ENCODE assay signal across 8 cellular contexts in the genomic region with DNA sequence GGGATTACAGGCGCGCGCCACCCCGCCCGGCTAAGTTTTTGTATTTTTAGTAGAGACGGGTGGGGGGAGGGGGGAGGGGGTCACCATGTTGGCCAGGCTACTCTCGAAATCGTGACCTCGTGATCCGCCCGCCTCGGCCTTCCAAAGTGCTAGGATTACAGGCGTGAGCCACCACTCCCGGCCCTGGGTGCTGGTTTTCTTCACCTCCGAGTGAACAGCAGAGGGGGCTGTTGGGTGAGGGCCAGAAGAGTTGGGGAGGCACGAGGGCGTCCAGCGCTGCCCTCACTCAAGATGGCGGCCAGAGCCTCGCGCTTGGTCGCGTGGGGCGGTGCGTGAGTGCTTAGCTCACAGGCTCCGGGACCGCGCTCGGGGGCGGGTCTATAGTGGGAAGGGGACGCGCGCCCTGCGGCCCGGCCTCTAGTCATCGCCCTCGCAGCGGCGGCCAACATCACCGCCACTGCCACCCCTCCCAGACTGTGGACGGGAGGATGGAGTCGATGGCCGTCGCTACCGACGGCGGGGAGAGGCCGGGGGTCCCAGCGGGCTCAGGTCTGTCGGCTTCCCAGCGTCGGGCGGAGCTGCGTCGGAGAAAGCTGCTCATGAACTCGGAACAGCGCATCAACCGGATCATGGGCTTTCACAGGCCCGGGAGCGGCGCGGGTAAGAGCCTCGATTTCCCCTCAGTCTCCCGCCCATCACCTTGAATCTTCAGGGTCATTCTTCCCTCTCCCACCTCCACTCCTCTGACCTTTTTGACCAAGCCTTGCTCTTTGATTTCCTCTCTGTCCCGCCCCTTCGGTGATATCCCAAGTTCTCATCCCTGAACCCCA. TPM values are rescaled to one million over a fixed set of nuclear protein-coding genes. Genes with fewer than 3 reads are reported as not detected.
DNase-seq lines count a peak whose midpoint lies in the region; ATAC-seq and TF ChIP-seq lines count a peak whose summit lies in the region.

A gene (plus strand): TSS at position 416 of the 830 bp plus-strand sequence. CDS start 73 bp downstream, at position 489.

- peak; percentile 84 for DNase-seq in DMS79 (lab: John Stamatoyannopoulos, UW)
- DNase-seq in KBM-7: peak; percentile 99
- peak; percentile 96 for DNase-seq in activated T-cell treated with anti-CD3 and anti-CD28 coated beads, Interleukin-2, amount 50 U/mL, for 4 hours
- peak; percentile 90 for DNase-seq in stimulated activated CD8-positive, alpha-beta memory T cell treated with anti-CD3 and anti-CD28 coated beads, Interleukin-7, amount 100 ng/mL, for 24 hours (ENCODE audit: low read depth)

- peak within 1 kb of the TSS; percentile 80 to 93 for H3K4me3 ChIP-seq in esophagus (ENCODE audit: low read depth in 1 of 2, low read length in 2 of 2)
- H3K4me3 ChIP-seq in muscle layer of colon (ENCODE audit: low read depth in 1 of 2, low read length in 2 of 2): peak within 1 kb of the TSS; percentile 71 to 83

- in situ Hi-C loops in KBM-7 (cut with MboI; ENCODE audit: low pct_unique_long_range_greater_than_20kb, low sequenced_read_pairs): no loop called here

- H3K36me3 Mint-ChIP-seq in activated T-cell treated with anti-CD3 and anti-CD28 coated beads, Interleukin-2, amount 50 U/mL, for 4 hours (ENCODE audit: insufficient read depth): peaks cover 6% of the 10 kb centered on the region

- peak within 1 kb of the TSS; percentile 98 for H3K4me3 Mint-ChIP-seq in activated T-cell treated with anti-CD3 and anti-CD28 coated beads, Interleukin-2, amount 50 U/mL, for 4 hours

- no peaks in the 10 kb centered on the region for H3K4me1 ChIP-seq in esophagus (ENCODE audit: control insufficient read depth in 2 of 2, insufficient read depth in 2 of 2, low read length in 1 of 2)
- H3K4me1 ChIP-seq in muscle layer of colon (ENCODE audit: insufficient read depth, low read length): peaks cover 12% of the 10 kb centered on the region

- no peaks in the 10 kb centered on the region for H3K9me3 ChIP-seq in esophagus (ENCODE audit: control insufficient read depth in 2 of 2, insufficient read depth in 1 of 2, low read depth in 1 of 2, low read length in 1 of 2)
- H3K9me3 ChIP-seq in muscle layer of colon (ENCODE audit: low read length): no peaks in the 10 kb centered on the region

- peaks cover 26% of the 10 kb centered on the region for H3K4me1 Mint-ChIP-seq in activated T-cell treated with anti-CD3 and anti-CD28 coated beads, Interleukin-2, amount 50 U/mL, for 4 hours (ENCODE audit: low read depth)

- ATAC-seq in GM21717 (IDR thresholded peaks at IDR 0.05; ENCODE audit: unreplicated experiment): peak; percentile 94
- ATAC-seq in activated T-cell treated with anti-CD3 and anti-CD28 coated beads, Interleukin-2, amount 50 U/mL, for 4 hours: peak; percentile 95 to 97

- H3K9me3 Mint-ChIP-seq in activated T-cell treated with anti-CD3 and anti-CD28 coated beads, Interleukin-2, amount 50 U/mL, for 4 hours: no peaks in the 10 kb centered on the region

- 0 to 1% methylated on average over 63 to 66 of the region's 66 CpGs for WGBS in esophagus, 2 donors

- H3K36me3 ChIP-seq in esophagus (ENCODE audit: control insufficient read depth in 2 of 2, insufficient read depth in 2 of 2, low read length in 1 of 2) (peaks cover 0 to 3% of the 10 kb centered on the region in 2 donors), muscle layer of colon (ENCODE audit: insufficient read depth, low read length) (peaks cover 4% of the 10 kb centered on the region)

- no peaks in the 10 kb centered on the region for H3K27me3 Mint-ChIP-seq in activated T-cell treated with anti-CD3 and anti-CD28 coated beads, Interleukin-2, amount 50 U/mL, for 4 hours (ENCODE audit: low read depth)

- H3K27ac ChIP-seq in esophagus (ENCODE audit: low read depth in 2 of 2, low read length in 1 of 2): peak within 1 kb of the TSS; percentile 93 to 97
- H3K27ac ChIP-seq in muscle layer of colon (ENCODE audit: low read depth, low read length): peak within 1 kb of the TSS; percentile 90

- H3K27me3 ChIP-seq in esophagus (ENCODE audit: control insufficient read depth in 1 of 2, insufficient read depth in 2 of 2, low read length in 2 of 2): no peaks in the 10 kb centered on the region
- H3K27me3 ChIP-seq in muscle layer of colon (ENCODE audit: control insufficient read depth in 1 of 2, insufficient read depth in 2 of 2, low read length in 2 of 2): no peaks in the 10 kb centered on the region

- peak within 1 kb of the TSS; percentile 80 for H3K9ac ChIP-seq in muscle layer of colon (ENCODE audit: low read length)

TF ChIP-seq in PFSK-1, 5 proteins besides CTCF, POLR2A, EP300 and RAD21:
- TF ChIP-seq POLR2AphosphoS5 (IDR thresholded peaks at IDR 0.05; ENCODE audit: low read depth, low read length) (peak; percentile 77), TAF1 (IDR thresholded peaks at IDR 0.05; ENCODE audit: borderline replicate concordance, insufficient read depth, low read length) (peak; percentile 81; the same call in 1 of the 2 replicates), SIN3A (IDR thresholded peaks at IDR 0.05; ENCODE audit: borderline replicate concordance, insufficient read depth, low read length) (peak; percentile 74; the same call in 1 of the 2 replicates), FOXP2 (optimal IDR thresholded peaks at IDR 0.05; ENCODE audit: borderline replicate concordance, extremely low read depth, extremely low read length, insufficient read depth) (peak; percentile 96)
- TF ChIP-seq, protein P1, sequence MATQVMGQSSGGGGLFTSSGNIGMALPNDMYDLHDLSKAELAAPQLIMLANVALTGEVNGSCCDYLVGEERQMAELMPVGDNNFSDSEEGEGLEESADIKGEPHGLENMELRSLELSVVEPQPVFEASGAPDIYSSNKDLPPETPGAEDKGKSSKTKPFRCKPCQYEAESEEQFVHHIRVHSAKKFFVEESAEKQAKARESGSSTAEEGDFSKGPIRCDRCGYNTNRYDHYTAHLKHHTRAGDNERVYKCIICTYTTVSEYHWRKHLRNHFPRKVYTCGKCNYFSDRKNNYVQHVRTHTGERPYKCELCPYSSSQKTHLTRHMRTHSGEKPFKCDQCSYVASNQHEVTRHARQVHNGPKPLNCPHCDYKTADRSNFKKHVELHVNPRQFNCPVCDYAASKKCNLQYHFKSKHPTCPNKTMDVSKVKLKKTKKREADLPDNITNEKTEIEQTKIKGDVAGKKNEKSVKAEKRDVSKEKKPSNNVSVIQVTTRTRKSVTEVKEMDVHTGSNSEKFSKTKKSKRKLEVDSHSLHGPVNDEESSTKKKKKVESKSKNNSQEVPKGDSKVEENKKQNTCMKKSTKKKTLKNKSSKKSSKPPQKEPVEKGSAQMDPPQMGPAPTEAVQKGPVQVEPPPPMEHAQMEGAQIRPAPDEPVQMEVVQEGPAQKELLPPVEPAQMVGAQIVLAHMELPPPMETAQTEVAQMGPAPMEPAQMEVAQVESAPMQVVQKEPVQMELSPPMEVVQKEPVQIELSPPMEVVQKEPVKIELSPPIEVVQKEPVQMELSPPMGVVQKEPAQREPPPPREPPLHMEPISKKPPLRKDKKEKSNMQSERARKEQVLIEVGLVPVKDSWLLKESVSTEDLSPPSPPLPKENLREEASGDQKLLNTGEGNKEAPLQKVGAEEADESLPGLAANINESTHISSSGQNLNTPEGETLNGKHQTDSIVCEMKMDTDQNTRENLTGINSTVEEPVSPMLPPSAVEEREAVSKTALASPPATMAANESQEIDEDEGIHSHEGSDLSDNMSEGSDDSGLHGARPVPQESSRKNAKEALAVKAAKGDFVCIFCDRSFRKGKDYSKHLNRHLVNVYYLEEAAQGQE (IDR thresholded peaks at IDR 0.05; ENCODE audit: insufficient read depth in 1 of 2, low read depth in 2 of 2, low read length in 2 of 2): no peak

RNA-seq across cellular contexts. Expression of the gene that starts here (rescaled TPM):
- polyA plus RNA-seq in PFSK-1 (2012; ENCODE audit: insufficient read length, low read depth): 41.3 TPM
- 10 to 100 TPM; 21.7 to 24.5 (median 23.1) TPM for total RNA-seq in activated T-cell treated with anti-CD3 and anti-CD28 coated beads, Interleukin-2, amount 50 U/mL, for 4 hours
- polyA plus RNA-seq in esophagus: 10 to 100 TPM; 22.9 to 25.6 TPM

Comparison
In these comparisons a context has a peak if more than half of its experiments do, and no peak if none do; other contexts are left out.
1. Peak in every context shown above with its lines: DNase-seq, ATAC-seq, H3K4me3 ChIP-seq and H3K27ac ChIP-seq.